In the genomic region with DNA sequence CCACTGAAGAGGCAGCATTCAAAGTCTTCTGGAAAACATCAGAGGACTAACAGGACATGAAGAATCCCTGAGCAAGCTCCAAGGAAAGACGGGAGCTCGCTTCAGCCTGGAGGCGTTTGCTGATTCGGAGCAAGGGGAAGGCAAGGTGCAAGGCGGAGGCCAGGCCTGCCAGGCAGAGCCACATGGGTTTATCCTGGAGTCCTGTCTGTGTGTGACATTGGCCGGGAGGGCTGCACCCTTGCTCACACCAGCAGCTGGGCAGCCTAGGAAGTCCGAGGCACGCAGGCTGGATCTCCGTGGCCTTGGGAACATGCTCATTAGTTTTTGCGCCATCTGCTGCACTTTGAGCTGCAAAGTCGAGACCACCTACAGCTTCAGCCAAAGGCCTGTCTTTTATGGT, we compare ENCODE assay signal across 20 cellular contexts. TPM values are rescaled to one million over a fixed set of nuclear protein-coding genes. Genes with fewer than 3 reads are reported as not detected.
DNase-seq lines count a peak whose midpoint lies in the region; ATAC-seq, FAIRE-seq and TF ChIP-seq lines count a peak whose summit lies in the region.
"Had no signal": no experiment of that assay in that cellular context is flagged by ENCODE, and none has a peak within 500 bp of the region (broad histone marks: within the 10 kb centered on the region; RNA-seq: fewer than 3 reads in every experiment).

No MANE protein-coding gene starts in this region.

- FAIRE-seq in HepG2 (lab: Jason Lieb, UNC) = no peak
- FAIRE-seq in H54 (lab: Jason Lieb, UNC) = no peak
- FAIRE-seq: A549, G401.6, GM12892 had no signal

- H3K9me3 Mint-ChIP-seq in stimulated activated naive CD8-positive, alpha-beta T cell treated with anti-CD3 and anti-CD28 coated beads, Interleukin-15, amount 100 ng/mL, for 72 hours = no peaks in the 10 kb centered on the region
- H3K9me3 Mint-ChIP-seq: H9 had no signal

- no peak overlapping the region for H3K27ac Mint-ChIP-seq in stimulated activated naive CD8-positive, alpha-beta T cell treated with anti-CD3 and anti-CD28 coated beads, Interleukin-15, amount 100 ng/mL, for 72 hours
- H3K27ac Mint-ChIP-seq: CD4-positive, alpha-beta memory T cell had no signal

- no peak for TF ChIP-seq CTCF in HepG2 (CRISPR knock-in tag; IDR thresholded peaks at IDR 0.05)
- no peak for TF ChIP-seq CTCF in mammary epithelial cell (conservative IDR thresholded peaks at IDR 0.05 in 1 of 2, IDR thresholded peaks at IDR 0.05 in 1 of 2; ENCODE audit: extremely low read depth in 1 of 2, insufficient read depth in 1 of 2, low read depth in 1 of 2, low read length in 2 of 2)

- H3K4me1 ChIP-seq in HepG2 (ENCODE audit: insufficient read depth, low read length) (peaks cover 7% of the 10 kb centered on the region; the same call in 1 of the 2 replicates), mammary epithelial cell (ENCODE audit: insufficient read depth, low read length) (no peaks in the 10 kb centered on the region)
- H3K4me1 ChIP-seq: A549 had no signal

- H3K27ac ChIP-seq in HepG2 (ENCODE audit: extremely low read length, insufficient read depth, low read length) (no peak overlapping the region), mammary epithelial cell (ENCODE audit: insufficient read depth, low read depth, low read length) (no peak overlapping the region)
- H3K27ac ChIP-seq: A549 had no signal

- H3K27me3 ChIP-seq in HepG2 (ENCODE audit: control insufficient read depth in 1 of 2, insufficient read depth in 2 of 2, low read length in 2 of 2) (peaks cover 10 to 56% of the 10 kb centered on the region in 2 experiments; a peak in 4 of 5 replicates), mammary epithelial cell (ENCODE audit: insufficient read depth, low read length) (peaks cover 5% of the 10 kb centered on the region)

- H4K20me1 ChIP-seq in HepG2 (ENCODE audit: insufficient read depth, low read length) (no peaks in the 10 kb centered on the region), mammary epithelial cell (ENCODE audit: insufficient read depth, low read length) (no peaks in the 10 kb centered on the region)

- H3K9me3 ChIP-seq in HepG2 (ENCODE audit: low read length) (no peaks in the 10 kb centered on the region), mammary epithelial cell (replicated peaks; ENCODE audit: insufficient read depth, low read length) (no peaks in the 10 kb centered on the region)
- H3K9me3 ChIP-seq: A549 had no signal

- H3K9ac ChIP-seq in HepG2 (ENCODE audit: insufficient read depth, low read depth, low read length) (no peak overlapping the region), mammary epithelial cell (ENCODE audit: insufficient read depth, low read length) (no peak overlapping the region)

- no peak for TF ChIP-seq RAD21 in HepG2 (CRISPR knock-in tag; IDR thresholded peaks at IDR 0.05)

- no peak for DNase-seq in stimulated activated naive CD8-positive, alpha-beta T cell treated with anti-CD3 and anti-CD28 coated beads, Interleukin-15, Interleukin-2, amounts not matched to agents 100 U/mL and 50 U/mL, for 24 hours
- no peak for DNase-seq in stimulated activated naive CD8-positive, alpha-beta T cell treated with anti-CD3 and anti-CD28 coated beads, Interleukin-15, amount 100 ng/mL, for 72 hours
- DNase-seq in HepG2 (ENCODE audit: low spot score) (no peak), posterior vena cava (ENCODE audit: low spot score) (peak; percentile 70), H54 (ENCODE audit: insufficient read length, low spot score) (no peak), mammary epithelial cell (no peak), AG20443 (ENCODE audit: low spot score) (no peak)
- DNase-seq: 8988T; ACHN; C1 segment of cervical spinal cord; Calu3; CD4-positive, alpha-beta memory T cell; COR-L47; DND-41; GOT3; H9 had no signal

- H3K27me3 Mint-ChIP-seq in stimulated activated naive CD8-positive, alpha-beta T cell treated with anti-CD3 and anti-CD28 coated beads, Interleukin-15, amount 100 ng/mL, for 72 hours = peaks cover 9% of the 10 kb centered on the region

- no peaks in the 10 kb centered on the region for H3K4me1 Mint-ChIP-seq in stimulated activated naive CD8-positive, alpha-beta T cell treated with anti-CD3 and anti-CD28 coated beads, Interleukin-15, amount 100 ng/mL, for 72 hours
- H3K4me1 Mint-ChIP-seq: CD4-positive, alpha-beta memory T cell had no signal

- peak; percentile 14 for ATAC-seq in stimulated activated naive CD8-positive, alpha-beta T cell treated with anti-CD3 and anti-CD28 coated beads, Interleukin-15, Interleukin-2, amounts not matched to agents 100 U/mL and 50 U/mL, for 24 hours
- ATAC-seq in stimulated activated naive CD8-positive, alpha-beta T cell treated with anti-CD3 and anti-CD28 coated beads, Interleukin-15, amount 100 ng/mL, for 72 hours = no peak
- ATAC-seq in HepG2 = peak; percentile 25
- ATAC-seq: HCT116 had no signal

- H3K4me2 ChIP-seq in HepG2 (ENCODE audit: low read depth, low read length) = no peak overlapping the region
- no peak overlapping the region for H3K4me2 ChIP-seq in mammary epithelial cell (ENCODE audit: insufficient read depth, low read depth, low read length)
- H3K4me2 ChIP-seq: A549 had no signal

- H3K4me3 ChIP-seq in HepG2 (replicated peaks in 1 of 3; ENCODE audit: insufficient read depth in 1 of 3, low read depth in 2 of 3, low read length in 3 of 3) = no peak overlapping the region
- H3K4me3 ChIP-seq in mammary epithelial cell (replicated peaks in 1 of 3; ENCODE audit: insufficient read depth in 1 of 3, low read depth in 2 of 3, low read length in 3 of 3) = no peak overlapping the region
- H3K4me3 ChIP-seq: A549 had no signal

- TF ChIP-seq EP300 in HepG2 (IDR thresholded peaks at IDR 0.05; ENCODE audit: low read depth in 2 of 2, low read length in 2 of 2) (no peak), HepG2 (CRISPR knock-in tag; IDR thresholded peaks at IDR 0.05; ENCODE audit: borderline replicate concordance) (no peak)

- POLR2A ChIA-PET in HepG2 (lab: Yijun Ruan, JAX) = no interaction called here

- BruUV-seq in HepG2 (replicated peaks; lab: Mats Ljungman, UMichigan) (no TSS peak), mammary epithelial cell (replicated peaks; lab: Mats Ljungman, UMichigan) (no TSS peak)

- TF ChIP-seq POLR2A in HepG2 (IDR thresholded peaks at IDR 0.05; ENCODE audit: insufficient read depth in 1 of 2, low read depth in 2 of 2, low read length in 2 of 2) = no peak
- TF ChIP-seq POLR2A in H54 (IDR thresholded peaks at IDR 0.05; ENCODE audit: low read depth, low read length) = no peak

- in situ Hi-C loops in HepG2 (cut with HindIII; ENCODE audit: extremely low pct_ligation_motif_present, low pct_unique_long_range_greater_than_20kb) (no loop called here), mammary epithelial cell (cut with MboI; ENCODE audit: low sequenced_read_pairs in 2 of 2) (no loop called here)

- H3K79me2 ChIP-seq in HepG2 (ENCODE audit: insufficient read depth, low read length) = no peaks in the 10 kb centered on the region
- H3K79me2 ChIP-seq in mammary epithelial cell (ENCODE audit: insufficient read depth, low read length) = no peaks in the 10 kb centered on the region

- CTCF ChIA-PET in HepG2 (lab: Yijun Ruan, JAX; ENCODE audit: low intra/inter-chr PET ratio, low total read pairs) (no interaction called here), mammary epithelial cell (lab: Charles Lee; ENCODE audit: low non-redundant PET) (no interaction called here)

- H2AFZ ChIP-seq in HepG2 (ENCODE audit: low read length) (no peak overlapping the region), mammary epithelial cell (ENCODE audit: low read depth, low read length) (no peak overlapping the region)

- 72% methylated on average over 8 of the region's 11 CpGs for WGBS in HepG2 (ENCODE audit: low lambda C conversion rate)
- WGBS in mammary epithelial cell (ENCODE audit: low coverage, missing lambda C conversion rate) = 82% methylated on average over 10 of the region's 11 CpGs

- H3K4me3 Mint-ChIP-seq in stimulated activated naive CD8-positive, alpha-beta T cell treated with anti-CD3 and anti-CD28 coated beads, Interleukin-15, amount 100 ng/mL, for 72 hours = no peak overlapping the region
- H3K4me3 Mint-ChIP-seq: CD4-positive, alpha-beta memory T cell; H9 had no signal

- intact Hi-C loops in HepG2 (cut with micrococcal nuclease; ENCODE audit: unreplicated experiment) (no loop called here), posterior vena cava (cut with DNase I) (no loop called here), mammary epithelial cell (cut with micrococcal nuclease) (no loop called here)

- dilution Hi-C loops in mammary epithelial cell (cut with HindIII; ENCODE audit: low sequenced_read_pairs) = no loop called here

- H3K36me3 ChIP-seq in HepG2 (replicated peaks in 1 of 2; ENCODE audit: control insufficient read depth in 1 of 2, insufficient read depth in 2 of 2, low read length in 2 of 2) = no peaks in the 10 kb centered on the region
- no peaks in the 10 kb centered on the region for H3K36me3 ChIP-seq in mammary epithelial cell (ENCODE audit: insufficient read depth, low read length)

RNA-seq across cellular contexts. Expression of gene LARP4B, which starts 22.3 kb away (rescaled TPM):
- total RNA-seq in HepG2 (2016; rRNA removed; fragmentation: Illumina TruSeq; extraction: Trizol) = 19.5 and 23.6 TPM in 2 replicates
- total RNA-seq in HepG2 (2016; cell fraction: cytosol; rRNA removed; fragmentation: Illumina TruSeq; extraction: Trizol; ENCODE audit: low read depth) = 14.7 and 23.0 TPM in 2 replicates
- total RNA-seq in HepG2 (2016; cell fraction: insoluble cytoplasmic fraction; rRNA removed; fragmentation: Illumina TruSeq; extraction: Trizol) = 19.2 and 20.0 TPM in 2 replicates
- total RNA-seq in HepG2 (2016; cell fraction: membrane; rRNA removed; fragmentation: Illumina TruSeq; extraction: Trizol) = 15.0 and 15.8 TPM in 2 replicates
- total RNA-seq in HepG2 (2016; cell fraction: nucleus; rRNA removed; fragmentation: Illumina TruSeq; extraction: Trizol) = 26.7 and 30.9 TPM in 2 replicates
- polyA plus RNA-seq in HepG2 (2011; rRNA removed) = 29.4 and 30.2 TPM in 2 replicates
- 17.2 and 19.1 TPM in 2 replicates for polyA plus RNA-seq in HepG2 (2011; cell fraction: cytosol; rRNA removed)
- 47.0 and 50.9 TPM in 2 replicates for polyA plus RNA-seq in HepG2 (2011; cell fraction: nucleus; rRNA removed)
- polyA plus RNA-seq in HepG2 (2012) = 21.6 and 23.2 TPM in 2 replicates
- 0.96 and 1.0 TPM in 2 replicates for polyA plus RNA-seq in HepG2 (2016; cell fraction: cytosol; fragmentation: Illumina TruSeq; extraction: Trizol; ENCODE audit: low read depth)
- 20.6 and 24.1 TPM in 2 replicates for polyA plus RNA-seq in HepG2 (2016; cell fraction: insoluble cytoplasmic fraction; fragmentation: Illumina TruSeq; extraction: Trizol; ENCODE audit: low read depth)
- polyA plus RNA-seq in HepG2 (2016; cell fraction: membrane; fragmentation: Illumina TruSeq; extraction: Trizol; ENCODE audit: low read depth) = 4.4 and 4.9 TPM in 2 replicates
- polyA plus RNA-seq in HepG2 (2016; cell fraction: nucleus; fragmentation: Illumina TruSeq; extraction: Trizol; ENCODE audit: insufficient read depth, low read depth) = 31.6 and 31.8 TPM in 2 replicates
- 61.5 and 94.1 TPM in 2 replicates for polyA minus RNA-seq in HepG2 (2011; rRNA and poly(A)+ RNA removed; ENCODE audit: low replicate concordance)
- 27.4 and 36.0 TPM in 2 replicates for polyA minus RNA-seq in HepG2 (2011; cell fraction: cytosol; rRNA and poly(A)+ RNA removed)
- 92.4 and 94.1 TPM in 2 replicates for polyA minus RNA-seq in HepG2 (2011; cell fraction: nucleus; rRNA and poly(A)+ RNA removed)
- total RNA-seq in posterior vena cava = 10 to 100 TPM; 49.6 to 57.8 TPM
- 100 to 1,000 TPM in 1 of 2 donors, 10 to 100 TPM in 1; 49.8 to 103 TPM for total RNA-seq in mammary epithelial cell
- polyA plus RNA-seq in mammary epithelial cell = 37.3 TPM
- polyA minus RNA-seq in mammary epithelial cell = 79.9 TPM

RNA-seq across cellular contexts. Expression of gene GTPBP4, which starts 34.4 kb away (rescaled TPM):
- total RNA-seq in HepG2 (2016; rRNA removed; fragmentation: Illumina TruSeq; extraction: Trizol) (85.5 and 101 TPM in 2 replicates), posterior vena cava (10 to 100 TPM; 35.3 to 42.3 TPM), mammary epithelial cell (100 to 1,000 TPM in 1 of 2 donors, 10 to 100 TPM in 1; 31.0 to 114 TPM)
- 9.2 and 10.8 TPM in 2 replicates for total RNA-seq in HepG2 (2016; cell fraction: cytosol; rRNA removed; fragmentation: Illumina TruSeq; extraction: Trizol; ENCODE audit: low read depth)
- 73.1 and 98.3 TPM in 2 replicates for total RNA-seq in HepG2 (2016; cell fraction: insoluble cytoplasmic fraction; rRNA removed; fragmentation: Illumina TruSeq; extraction: Trizol)
- 17.2 and 23.2 TPM in 2 replicates for total RNA-seq in HepG2 (2016; cell fraction: membrane; rRNA removed; fragmentation: Illumina TruSeq; extraction: Trizol)
- total RNA-seq in HepG2 (2016; cell fraction: nucleus; rRNA removed; fragmentation: Illumina TruSeq; extraction: Trizol) = 61.0 and 70.2 TPM in 2 replicates
- polyA plus RNA-seq in HepG2 (2011; rRNA removed) (20.1 and 24.1 TPM in 2 replicates), mammary epithelial cell (33.8 TPM)
- polyA plus RNA-seq in HepG2 (2011; cell fraction: cytosol; rRNA removed) = 9.2 and 11.6 TPM in 2 replicates
- 31.1 and 31.6 TPM in 2 replicates for polyA plus RNA-seq in HepG2 (2011; cell fraction: nucleus; rRNA removed)
- 37.7 and 40.3 TPM in 2 replicates for polyA plus RNA-seq in HepG2 (2012)
- 3.6 and 4.3 TPM in 2 replicates for polyA plus RNA-seq in HepG2 (2016; cell fraction: cytosol; fragmentation: Illumina TruSeq; extraction: Trizol; ENCODE audit: low read depth)
- 116 and 119 TPM in 2 replicates for polyA plus RNA-seq in HepG2 (2016; cell fraction: insoluble cytoplasmic fraction; fragmentation: Illumina TruSeq; extraction: Trizol; ENCODE audit: low read depth)
- 8.8 and 12.3 TPM in 2 replicates for polyA plus RNA-seq in HepG2 (2016; cell fraction: membrane; fragmentation: Illumina TruSeq; extraction: Trizol; ENCODE audit: low read depth)
- 109 and 116 TPM in 2 replicates for polyA plus RNA-seq in HepG2 (2016; cell fraction: nucleus; fragmentation: Illumina TruSeq; extraction: Trizol; ENCODE audit: insufficient read depth, low read depth)
- polyA minus RNA-seq in HepG2 (2011; rRNA and poly(A)+ RNA removed; ENCODE audit: low replicate concordance) = 35.4 and 59.3 TPM in 2 replicates
- polyA minus RNA-seq in HepG2 (2011; cell fraction: cytosol; rRNA and poly(A)+ RNA removed) = 14.2 and 15.8 TPM in 2 replicates
- 62.8 and 65.3 TPM in 2 replicates for polyA minus RNA-seq in HepG2 (2011; cell fraction: nucleus; rRNA and poly(A)+ RNA removed)
- 36.4 TPM for polyA minus RNA-seq in mammary epithelial cell
